In the genomic region with DNA sequence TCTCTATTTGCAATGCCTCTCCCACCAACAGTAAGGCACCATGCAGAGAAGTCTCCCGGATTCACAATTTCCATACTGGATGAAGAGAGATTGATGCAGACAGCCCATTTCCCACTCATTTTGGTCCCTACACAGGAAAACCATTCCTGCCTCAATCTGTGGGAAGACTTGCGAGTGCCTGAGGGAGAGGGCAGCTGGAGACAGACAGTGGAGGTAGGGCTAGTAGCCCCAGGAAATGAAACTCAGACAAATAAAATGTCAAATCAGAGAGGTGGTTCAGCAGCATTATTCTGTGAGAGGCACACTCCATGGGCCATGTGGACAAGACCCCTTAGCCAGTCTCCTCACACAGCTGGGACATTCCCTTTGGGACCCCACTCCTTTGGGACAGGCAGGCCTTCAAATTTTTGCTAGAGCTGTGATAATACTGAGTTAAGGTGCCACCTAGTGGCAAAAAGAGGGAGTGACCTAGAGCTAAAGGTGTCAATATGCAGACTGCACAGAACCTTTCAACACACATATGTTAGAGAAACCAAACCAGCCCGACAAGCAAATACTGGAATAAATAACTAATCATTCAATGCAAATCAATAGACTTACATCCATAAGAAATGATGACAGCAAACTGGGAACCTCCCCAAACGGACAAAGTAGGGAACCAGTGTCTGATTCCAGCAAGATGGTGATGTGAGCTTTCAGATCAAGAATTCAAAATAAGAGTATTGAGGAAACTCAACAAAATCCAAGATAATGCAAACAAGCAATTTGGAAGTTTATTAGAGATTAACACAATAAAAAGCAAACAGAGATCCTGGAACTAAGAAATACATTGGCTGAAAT, we compare ENCODE assay signal across 8 cellular contexts.
DNase-seq lines count a peak whose midpoint lies in the region; ATAC-seq lines count a peak whose summit lies in the region.

No MANE protein-coding gene starts in this region.

- peaks cover 3 to 4% of the 10 kb centered on the region in 2 donors for H3K9me3 Mint-ChIP-seq in activated T-cell treated with anti-CD3 and anti-CD28 coated beads, Interleukin-2, amount 50 U/mL, for 72 hours
- peaks cover 16% of the 10 kb centered on the region for H3K9me3 Mint-ChIP-seq in activated T-cell treated with anti-CD3 and anti-CD28 coated beads, Interleukin-2, amount 50 U/mL, for 4 hours

- no peak overlapping the region for H3K27ac Mint-ChIP-seq in activated T-cell treated with anti-CD3 and anti-CD28 coated beads, Interleukin-2, amount 50 U/mL, for 72 hours

- intact Hi-C loops in posterior vena cava (cut with DNase I), result no loop called here

- DNase-seq in activated T-cell treated with anti-CD3 and anti-CD28 coated beads, Interleukin-2, amount 50 U/mL, for 72 hours, result peak; percentile 13 to 26
- DNase-seq in activated T-cell treated with anti-CD3 and anti-CD28 coated beads, Interleukin-2, amount 50 U/mL, for 4 hours, result no peak
- DNase-seq in UCSD-AML1 (lab: John Stamatoyannopoulos, UW; ENCODE audit: unreplicated experiment) (peak; percentile 12), kidney glomerular epithelial cell (lab: John Stamatoyannopoulos, UW) (peak; percentile 8), posterior vena cava (ENCODE audit: low spot score) (no peak), epidermal melanocyte (ENCODE audit: insufficient read length, low spot score) (no peak)

- no peaks in the 10 kb centered on the region for H3K27me3 Mint-ChIP-seq in activated T-cell treated with anti-CD3 and anti-CD28 coated beads, Interleukin-2, amount 50 U/mL, for 72 hours (ENCODE audit: low read depth)
- H3K27me3 Mint-ChIP-seq in activated T-cell treated with anti-CD3 and anti-CD28 coated beads, Interleukin-2, amount 50 U/mL, for 4 hours (ENCODE audit: low read depth), result no peaks in the 10 kb centered on the region

- peaks cover 1 to 2% of the 10 kb centered on the region in 2 donors for H3K36me3 Mint-ChIP-seq in activated T-cell treated with anti-CD3 and anti-CD28 coated beads, Interleukin-2, amount 50 U/mL, for 72 hours (ENCODE audit: insufficient read depth in 2 of 2)
- no peaks in the 10 kb centered on the region for H3K36me3 Mint-ChIP-seq in activated T-cell treated with anti-CD3 and anti-CD28 coated beads, Interleukin-2, amount 50 U/mL, for 4 hours (ENCODE audit: insufficient read depth)

- ATAC-seq in activated T-cell treated with anti-CD3 and anti-CD28 coated beads, Interleukin-2, amount 50 U/mL, for 72 hours (replicated peaks in 1 of 2), result no peak
- ATAC-seq in activated T-cell treated with anti-CD3 and anti-CD28 coated beads, Interleukin-2, amount 50 U/mL, for 4 hours, result no peak
- ATAC-seq in GM19463 (IDR thresholded peaks at IDR 0.05; ENCODE audit: unreplicated experiment) (peak; percentile 91), HG03457 (IDR thresholded peaks at IDR 0.05; ENCODE audit: unreplicated experiment) (peak; percentile 94)

- H3K4me1 Mint-ChIP-seq in activated T-cell treated with anti-CD3 and anti-CD28 coated beads, Interleukin-2, amount 50 U/mL, for 72 hours (ENCODE audit: low read depth), result no peaks in the 10 kb centered on the region
- no peaks in the 10 kb centered on the region for H3K4me1 Mint-ChIP-seq in activated T-cell treated with anti-CD3 and anti-CD28 coated beads, Interleukin-2, amount 50 U/mL, for 4 hours (ENCODE audit: low read depth)

- H3K4me3 Mint-ChIP-seq in activated T-cell treated with anti-CD3 and anti-CD28 coated beads, Interleukin-2, amount 50 U/mL, for 72 hours, result no peak overlapping the region
- H3K4me3 Mint-ChIP-seq in activated T-cell treated with anti-CD3 and anti-CD28 coated beads, Interleukin-2, amount 50 U/mL, for 4 hours, result no peak overlapping the region

Comparison
In these comparisons a context has a peak if more than half of its experiments do, and no peak if none do; other contexts are left out.
1. DNase-seq: peak in activated T-cell treated with anti-CD3 and anti-CD28 coated beads, Interleukin-2, amount 50 U/mL, for 72 hours (2 of 2), UCSD-AML1 (single experiment) and kidney glomerular epithelial cell (single experiment); none in activated T-cell treated with anti-CD3 and anti-CD28 coated beads, Interleukin-2, amount 50 U/mL, for 4 hours (single experiment), posterior vena cava (single experiment) and epidermal melanocyte (single experiment).
2. ATAC-seq: peak in GM19463 (single experiment) and HG03457 (single experiment); none in activated T-cell treated with anti-CD3 and anti-CD28 coated beads, Interleukin-2, amount 50 U/mL, for 72 hours (0 of 2) and activated T-cell treated with anti-CD3 and anti-CD28 coated beads, Interleukin-2, amount 50 U/mL, for 4 hours (0 of 2).